ENCODE assay signal across 1 cellular context in the genomic region with DNA sequence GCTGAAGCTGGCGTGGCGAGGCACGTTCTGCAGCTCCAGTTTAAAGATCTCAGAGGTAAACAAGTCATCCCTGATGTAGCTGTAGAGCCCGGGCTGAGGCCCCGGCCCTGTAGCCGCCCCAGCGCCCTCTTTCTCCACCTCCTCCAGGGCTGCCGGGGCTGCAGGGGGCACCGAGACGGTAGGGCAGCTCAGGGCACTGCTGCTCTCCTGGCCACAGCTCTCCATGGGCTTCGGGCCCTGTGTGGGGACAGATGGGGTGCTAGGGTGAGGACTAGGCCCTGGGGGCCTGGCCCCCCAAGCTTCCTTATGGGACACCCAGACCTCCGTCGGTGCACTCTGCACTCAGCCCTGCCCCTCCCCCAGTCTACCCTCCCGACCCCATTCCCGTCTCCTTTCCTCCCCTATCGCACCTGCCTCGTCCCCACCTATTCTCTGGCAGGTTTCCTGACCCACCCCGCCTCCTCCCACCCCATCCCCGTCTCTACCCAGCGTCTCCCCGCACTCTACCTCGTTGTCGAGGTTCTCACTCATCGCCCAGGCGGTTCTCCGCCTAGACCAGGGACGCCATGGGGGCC.
TF ChIP-seq lines count a peak whose summit lies in the region.

No MANE protein-coding gene starts in this region.

TF ChIP-seq in H1, 55 proteins besides CTCF, POLR2A, EP300 and RAD21:
- TF ChIP-seq, protein P1, sequence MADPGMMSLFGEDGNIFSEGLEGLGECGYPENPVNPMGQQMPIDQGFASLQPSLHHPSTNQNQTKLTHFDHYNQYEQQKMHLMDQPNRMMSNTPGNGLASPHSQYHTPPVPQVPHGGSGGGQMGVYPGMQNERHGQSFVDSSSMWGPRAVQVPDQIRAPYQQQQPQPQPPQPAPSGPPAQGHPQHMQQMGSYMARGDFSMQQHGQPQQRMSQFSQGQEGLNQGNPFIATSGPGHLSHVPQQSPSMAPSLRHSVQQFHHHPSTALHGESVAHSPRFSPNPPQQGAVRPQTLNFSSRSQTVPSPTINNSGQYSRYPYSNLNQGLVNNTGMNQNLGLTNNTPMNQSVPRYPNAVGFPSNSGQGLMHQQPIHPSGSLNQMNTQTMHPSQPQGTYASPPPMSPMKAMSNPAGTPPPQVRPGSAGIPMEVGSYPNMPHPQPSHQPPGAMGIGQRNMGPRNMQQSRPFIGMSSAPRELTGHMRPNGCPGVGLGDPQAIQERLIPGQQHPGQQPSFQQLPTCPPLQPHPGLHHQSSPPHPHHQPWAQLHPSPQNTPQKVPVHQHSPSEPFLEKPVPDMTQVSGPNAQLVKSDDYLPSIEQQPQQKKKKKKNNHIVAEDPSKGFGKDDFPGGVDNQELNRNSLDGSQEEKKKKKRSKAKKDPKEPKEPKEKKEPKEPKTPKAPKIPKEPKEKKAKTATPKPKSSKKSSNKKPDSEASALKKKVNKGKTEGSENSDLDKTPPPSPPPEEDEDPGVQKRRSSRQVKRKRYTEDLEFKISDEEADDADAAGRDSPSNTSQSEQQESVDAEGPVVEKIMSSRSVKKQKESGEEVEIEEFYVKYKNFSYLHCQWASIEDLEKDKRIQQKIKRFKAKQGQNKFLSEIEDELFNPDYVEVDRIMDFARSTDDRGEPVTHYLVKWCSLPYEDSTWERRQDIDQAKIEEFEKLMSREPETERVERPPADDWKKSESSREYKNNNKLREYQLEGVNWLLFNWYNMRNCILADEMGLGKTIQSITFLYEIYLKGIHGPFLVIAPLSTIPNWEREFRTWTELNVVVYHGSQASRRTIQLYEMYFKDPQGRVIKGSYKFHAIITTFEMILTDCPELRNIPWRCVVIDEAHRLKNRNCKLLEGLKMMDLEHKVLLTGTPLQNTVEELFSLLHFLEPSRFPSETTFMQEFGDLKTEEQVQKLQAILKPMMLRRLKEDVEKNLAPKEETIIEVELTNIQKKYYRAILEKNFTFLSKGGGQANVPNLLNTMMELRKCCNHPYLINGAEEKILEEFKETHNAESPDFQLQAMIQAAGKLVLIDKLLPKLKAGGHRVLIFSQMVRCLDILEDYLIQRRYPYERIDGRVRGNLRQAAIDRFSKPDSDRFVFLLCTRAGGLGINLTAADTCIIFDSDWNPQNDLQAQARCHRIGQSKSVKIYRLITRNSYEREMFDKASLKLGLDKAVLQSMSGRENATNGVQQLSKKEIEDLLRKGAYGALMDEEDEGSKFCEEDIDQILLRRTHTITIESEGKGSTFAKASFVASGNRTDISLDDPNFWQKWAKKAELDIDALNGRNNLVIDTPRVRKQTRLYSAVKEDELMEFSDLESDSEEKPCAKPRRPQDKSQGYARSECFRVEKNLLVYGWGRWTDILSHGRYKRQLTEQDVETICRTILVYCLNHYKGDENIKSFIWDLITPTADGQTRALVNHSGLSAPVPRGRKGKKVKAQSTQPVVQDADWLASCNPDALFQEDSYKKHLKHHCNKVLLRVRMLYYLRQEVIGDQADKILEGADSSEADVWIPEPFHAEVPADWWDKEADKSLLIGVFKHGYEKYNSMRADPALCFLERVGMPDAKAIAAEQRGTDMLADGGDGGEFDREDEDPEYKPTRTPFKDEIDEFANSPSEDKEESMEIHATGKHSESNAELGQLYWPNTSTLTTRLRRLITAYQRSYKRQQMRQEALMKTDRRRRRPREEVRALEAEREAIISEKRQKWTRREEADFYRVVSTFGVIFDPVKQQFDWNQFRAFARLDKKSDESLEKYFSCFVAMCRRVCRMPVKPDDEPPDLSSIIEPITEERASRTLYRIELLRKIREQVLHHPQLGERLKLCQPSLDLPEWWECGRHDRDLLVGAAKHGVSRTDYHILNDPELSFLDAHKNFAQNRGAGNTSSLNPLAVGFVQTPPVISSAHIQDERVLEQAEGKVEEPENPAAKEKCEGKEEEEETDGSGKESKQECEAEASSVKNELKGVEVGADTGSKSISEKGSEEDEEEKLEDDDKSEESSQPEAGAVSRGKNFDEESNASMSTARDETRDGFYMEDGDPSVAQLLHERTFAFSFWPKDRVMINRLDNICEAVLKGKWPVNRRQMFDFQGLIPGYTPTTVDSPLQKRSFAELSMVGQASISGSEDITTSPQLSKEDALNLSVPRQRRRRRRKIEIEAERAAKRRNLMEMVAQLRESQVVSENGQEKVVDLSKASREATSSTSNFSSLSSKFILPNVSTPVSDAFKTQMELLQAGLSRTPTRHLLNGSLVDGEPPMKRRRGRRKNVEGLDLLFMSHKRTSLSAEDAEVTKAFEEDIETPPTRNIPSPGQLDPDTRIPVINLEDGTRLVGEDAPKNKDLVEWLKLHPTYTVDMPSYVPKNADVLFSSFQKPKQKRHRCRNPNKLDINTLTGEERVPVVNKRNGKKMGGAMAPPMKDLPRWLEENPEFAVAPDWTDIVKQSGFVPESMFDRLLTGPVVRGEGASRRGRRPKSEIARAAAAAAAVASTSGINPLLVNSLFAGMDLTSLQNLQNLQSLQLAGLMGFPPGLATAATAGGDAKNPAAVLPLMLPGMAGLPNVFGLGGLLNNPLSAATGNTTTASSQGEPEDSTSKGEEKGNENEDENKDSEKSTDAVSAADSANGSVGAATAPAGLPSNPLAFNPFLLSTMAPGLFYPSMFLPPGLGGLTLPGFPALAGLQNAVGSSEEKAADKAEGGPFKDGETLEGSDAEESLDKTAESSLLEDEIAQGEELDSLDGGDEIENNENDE (IDR thresholded peaks at IDR 0.05; ENCODE audit: insufficient replicate concordance, low read length) = no peak
- TF ChIP-seq PHF8 (conservative IDR thresholded peaks at IDR 0.05; ENCODE audit: low read depth, low read length) (no peak), ATF3 (IDR thresholded peaks at IDR 0.05; ENCODE audit: insufficient read depth, low read depth, low read length) (no peak), MAX (IDR thresholded peaks at IDR 0.05) (no peak), RXRA (IDR thresholded peaks at IDR 0.05; ENCODE audit: insufficient read depth, low read depth, low read length) (no peak), USF2 (IDR thresholded peaks at IDR 0.05; ENCODE audit: low read length) (no peak), BRCA1 (IDR thresholded peaks at IDR 0.05; ENCODE audit: low read depth, low read length) (no peak)
